Comparison of ENCODE assay signal across 17 cellular contexts in the genomic region with DNA sequence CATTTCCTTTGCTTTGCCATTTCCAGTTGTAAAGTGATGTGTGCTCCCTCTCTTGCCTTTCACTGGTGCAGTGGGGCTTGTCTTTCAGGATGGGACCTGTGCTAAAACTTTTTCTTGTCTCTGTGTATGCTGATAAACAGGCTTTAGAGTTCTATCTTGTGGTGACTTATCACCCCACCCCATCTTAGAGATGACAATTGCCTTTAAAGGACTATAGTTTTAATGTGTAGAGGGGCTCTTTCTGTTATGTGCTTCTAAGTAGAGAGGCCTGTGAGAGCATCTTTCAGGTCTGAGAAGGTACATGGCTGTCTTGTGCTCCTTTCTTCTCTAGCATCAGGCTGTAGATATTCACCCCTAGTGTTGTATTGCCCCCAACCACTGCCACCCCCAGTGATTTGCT. TPM values are rescaled to one million over a fixed set of nuclear protein-coding genes. Genes with fewer than 3 reads are reported as not detected.
DNase-seq lines count a peak whose midpoint lies in the region; ATAC-seq and TF ChIP-seq lines count a peak whose summit lies in the region.
"Had no signal": no experiment of that assay in that cellular context is flagged by ENCODE, and none has a peak within 500 bp of the region (broad histone marks: within the 10 kb centered on the region; RNA-seq: fewer than 3 reads in every experiment).

No MANE protein-coding gene starts in this region.

- H3K27me3 ChIP-seq in right atrium auricular region = no peaks in the 10 kb centered on the region
- H3K27me3 ChIP-seq: MG63 had no signal

- no peak overlapping the region for H3K4me3 ChIP-seq in right atrium auricular region
- H3K4me3 ChIP-seq: MG63 had no signal

- H3K4me3 Mint-ChIP-seq in T-helper 17 cell = peak overlapping the region; percentile 36
- H3K4me3 Mint-ChIP-seq: HFFc6 had no signal

- H3K4me1 Mint-ChIP-seq in T-helper 17 cell = peaks cover 33% of the 10 kb centered on the region

- no peaks in the 10 kb centered on the region for H3K4me1 ChIP-seq in right atrium auricular region

- peak; percentile 26 for ATAC-seq in Right ventricle myocardium inferior
- ATAC-seq in T-helper 17 cell = peak; percentile 18
- no peak for ATAC-seq in GM18498 (IDR thresholded peaks at IDR 0.05; ENCODE audit: unreplicated experiment)
- ATAC-seq: HepG2 had no signal

- H3K9me3 ChIP-seq in right atrium auricular region (no peaks in the 10 kb centered on the region), T-helper 17 cell (ENCODE audit: control insufficient read depth, low read length, poor library complexity, severe bottlenecking) (no peaks in the 10 kb centered on the region)
- H3K9me3 ChIP-seq: MG63 had no signal

- H3K36me3 ChIP-seq in right atrium auricular region = no peaks in the 10 kb centered on the region

- H3K36me3 Mint-ChIP-seq in T-helper 17 cell (ENCODE audit: low read depth) = peaks cover 3% of the 10 kb centered on the region

- intact Hi-C loops in Right ventricle myocardium inferior (cut with DNase I) = no loop called here

- H3K27ac ChIP-seq in right atrium auricular region = no peak overlapping the region

- no peak overlapping the region for H3K27ac Mint-ChIP-seq in T-helper 17 cell
- H3K27ac Mint-ChIP-seq: HFFc6 had no signal

- in situ Hi-C loops in ACHN (cut with HindIII; ENCODE audit: low pct_ligation_motif_present, low pct_unique_long_range_greater_than_20kb, low sequenced_read_pairs) = no loop called here

- TF ChIP-seq POLR2A in erythroblast (IDR thresholded peaks at IDR 0.05; ENCODE audit: low read length) = no peak

- TF ChIP-seq CTCF in right atrium auricular region (IDR thresholded peaks at IDR 0.05) = no peak

- H3K27me3 Mint-ChIP-seq in T-helper 17 cell = no peaks in the 10 kb centered on the region

- no peak for DNase-seq in Right ventricle myocardium inferior (ENCODE audit: missing footprints)
- no peak for DNase-seq in right atrium auricular region (ENCODE audit: low spot score)
- DNase-seq in T-helper 17 cell = no peak
- DNase-seq in erythroblast (lab: John Stamatoyannopoulos, UW) = peak; percentile 38 to 71
- no peak for DNase-seq in ACHN
- no peak for DNase-seq in GM19238 (ENCODE audit: insufficient read length, low spot score)
- no peak for DNase-seq in NCI-H510A (lab: John Stamatoyannopoulos, UW)
- DNase-seq: C1 segment of cervical spinal cord, COR-L47, HFFc6, MG63, NCI-H1105 treated with DMSO at 0.1 percent for 48 hours, NCI-H1694 treated with DMSO at 0.1 percent for 48 hours, NCI-H345, NCI-H526 treated with DMSO at 0.1 percent for 48 hours had no signal

RNA-seq across cellular contexts. Expression of gene MAN2A1, which starts 22.0 kb away (rescaled TPM):
- total RNA-seq in Right ventricle myocardium inferior (13.7 TPM), right atrium auricular region (10 to 100 TPM; 10.0 to 10.4 TPM), T-helper 17 cell (10 to 100 TPM; 51.6 to 53.3 TPM)

Comparison
In these comparisons a context has a peak if more than half of its experiments do, and no peak if none do; other contexts are left out.
1. DNase-seq: peak in erythroblast (2 of 2); none in Right ventricle myocardium inferior (single experiment), right atrium auricular region (single experiment), T-helper 17 cell (0 of 3), ACHN (single experiment), GM19238 (single experiment) and NCI-H510A (single experiment).